Comparison of ENCODE assay signal across 17 cellular contexts in the genomic region with DNA sequence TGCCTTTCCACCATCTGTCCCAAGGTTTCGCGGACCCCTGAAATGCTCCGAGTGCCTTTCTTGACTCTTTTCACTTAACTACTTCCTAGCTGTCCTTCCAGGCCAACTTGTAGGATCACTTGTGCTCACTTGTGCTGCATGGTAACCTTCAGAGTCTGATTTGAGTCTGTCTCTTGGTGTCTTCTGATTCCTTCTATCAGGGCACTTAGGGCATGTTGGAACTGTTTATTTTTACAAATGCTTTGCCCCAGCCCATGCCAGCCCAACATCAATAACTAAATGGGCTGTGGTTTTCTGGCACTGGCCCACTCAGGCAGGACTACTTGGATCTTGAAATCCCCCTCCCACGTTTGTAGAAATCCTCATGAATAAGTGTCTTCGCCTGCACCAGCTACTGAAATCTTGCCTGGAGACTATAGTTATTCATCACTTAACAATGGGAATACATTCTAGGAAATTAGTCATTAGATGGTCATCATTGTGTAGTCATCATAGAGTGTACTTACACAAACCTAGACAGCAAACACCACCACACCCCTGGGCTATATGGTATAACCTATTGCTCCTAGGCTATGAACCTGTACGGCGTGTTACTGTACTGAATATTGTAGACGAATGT.
DNase-seq lines count a peak whose midpoint lies in the region; ATAC-seq and TF ChIP-seq lines count a peak whose summit lies in the region.
"Had no signal": no experiment of that assay in that cellular context is flagged by ENCODE, and none has a peak within 500 bp of the region (broad histone marks: within the 10 kb centered on the region; RNA-seq: fewer than 3 reads in every experiment).

No MANE protein-coding gene starts in this region.

- TF ChIP-seq CTCF in choroid plexus epithelial cell (conservative IDR thresholded peaks at IDR 0.05; ENCODE audit: low read depth, low read length): no peak

- H3K27ac Mint-ChIP-seq in activated naive CD4-positive, alpha-beta T cell treated with anti-CD3 and anti-CD28 coated beads, Interleukin-2, amount 50 U/mL, for 72 hours: no peak overlapping the region
- H3K27ac Mint-ChIP-seq: activated naive CD8-positive, alpha-beta T cell treated with anti-CD3 and anti-CD28 coated beads, Interleukin-2, amount 50 U/mL, for 24 hours; B cell had no signal

- no peak overlapping the region for H3K18ac ChIP-seq in mesenchymal stem cell (ENCODE audit: low read depth in 1 of 2, low read length in 2 of 2)

- H2AK5ac ChIP-seq in mesenchymal stem cell (ENCODE audit: low read length, severe bottlenecking): no peak overlapping the region

- no peaks in the 10 kb centered on the region for H3K36me3 Mint-ChIP-seq in activated naive CD4-positive, alpha-beta T cell treated with anti-CD3 and anti-CD28 coated beads, Interleukin-2, amount 50 U/mL, for 72 hours

- H3K4me3 ChIP-seq in choroid plexus epithelial cell (ENCODE audit: low read depth, low read length) (no peak overlapping the region), mesenchymal stem cell (ENCODE audit: insufficient read depth in 1 of 2, low read depth in 1 of 2, low read length in 2 of 2) (no peak overlapping the region)
- H3K4me3 ChIP-seq: colonic mucosa, ovary, thoracic aorta had no signal

- WGBS in mesenchymal stem cell: 78% methylated on average over 7 of the region's 8 CpGs

- no peak overlapping the region for H4K91ac ChIP-seq in mesenchymal stem cell (ENCODE audit: low read length)

- in situ Hi-C loops in Caki2 (cut with HindIII; ENCODE audit: low pct_unique_long_range_greater_than_20kb, low sequenced_read_pairs): no loop called here

- DNase-seq in Caki2 (ENCODE audit: low read depth): peak; percentile 26
- peak; percentile 38 for DNase-seq in NCI-H226
- DNase-seq in choroid plexus epithelial cell (ENCODE audit: low read depth): peak; percentile 3
- peak; percentile 40 for DNase-seq in mesenchymal stem cell
- DNase-seq in activated naive CD4-positive, alpha-beta T cell treated with anti-CD3 and anti-CD28 coated beads, Interleukin-2, amount 50 U/mL, for 72 hours (ENCODE audit: low spot score in 2 of 2): no peak
- no peak for DNase-seq in NCI-H1092 treated with DMSO at 0.1 percent for 48 hours (lab: John Stamatoyannopoulos, UW)
- no peak for DNase-seq in activated naive CD4-positive, alpha-beta T cell (lab: John Stamatoyannopoulos, UW)
- DNase-seq in OCI-M2 (lab: John Stamatoyannopoulos, UW; ENCODE audit: unreplicated experiment): no peak
- DNase-seq: activated CD4-positive, CD25-positive, alpha-beta regulatory T cell treated with anti-CD3 and anti-CD28 coated beads, Interleukin-2, amount 50 U/mL, for 72 hours; activated naive CD8-positive, alpha-beta T cell treated with anti-CD3 and anti-CD28 coated beads, Interleukin-2, amount 50 U/mL, for 24 hours; colonic mucosa; DND-41; NCI-H1092; NCI-H2227 treated with DMSO at 0.1 percent for 48 hours; ovary had no signal

- no peak overlapping the region for H3K4ac ChIP-seq in mesenchymal stem cell (ENCODE audit: low read depth in 1 of 2, low read length in 2 of 2)

- H3K14ac ChIP-seq in mesenchymal stem cell (ENCODE audit: low read length in 2 of 2): no peak overlapping the region

- no peak overlapping the region for H2AFZ ChIP-seq in mesenchymal stem cell (ENCODE audit: low read depth, low read length)

- H3K4me2 ChIP-seq in mesenchymal stem cell (ENCODE audit: low read length, poor library complexity, severe bottlenecking): no peak overlapping the region

- H3K79me1 ChIP-seq in mesenchymal stem cell (replicated peaks; ENCODE audit: low read length, poor library complexity, severe bottlenecking): no peaks in the 10 kb centered on the region

- no peak overlapping the region for H2BK120ac ChIP-seq in mesenchymal stem cell (ENCODE audit: low read depth, low read length)

- no peak overlapping the region for H2BK12ac ChIP-seq in mesenchymal stem cell (ENCODE audit: low read length in 2 of 2)

- H2BK5ac ChIP-seq in mesenchymal stem cell (ENCODE audit: low read depth, low read length, poor library complexity, severe bottlenecking): no peak overlapping the region

- H3K27me3 ChIP-seq in mesenchymal stem cell (ENCODE audit: control insufficient read depth in 1 of 2, insufficient read depth in 1 of 2, low read length in 2 of 2): no peaks in the 10 kb centered on the region
- H3K27me3 ChIP-seq: colonic mucosa, ovary had no signal

- H3K23ac ChIP-seq in mesenchymal stem cell (ENCODE audit: low read length in 2 of 2): no peak overlapping the region

- no peak for ATAC-seq in activated naive CD4-positive, alpha-beta T cell treated with anti-CD3 and anti-CD28 coated beads, Interleukin-2, amount 50 U/mL, for 72 hours
- ATAC-seq: activated naive CD8-positive, alpha-beta T cell treated with anti-CD3 and anti-CD28 coated beads, Interleukin-2, amount 50 U/mL, for 24 hours had no signal

- H2BK15ac ChIP-seq in mesenchymal stem cell (ENCODE audit: low read depth, poor library complexity, severe bottlenecking): no peak overlapping the region

- H3K9me3 Mint-ChIP-seq in activated naive CD4-positive, alpha-beta T cell treated with anti-CD3 and anti-CD28 coated beads, Interleukin-2, amount 50 U/mL, for 72 hours: no peaks in the 10 kb centered on the region
- H3K9me3 Mint-ChIP-seq: activated naive CD8-positive, alpha-beta T cell treated with anti-CD3 and anti-CD28 coated beads, Interleukin-2, amount 50 U/mL, for 24 hours had no signal

- no peaks in the 10 kb centered on the region for H3K4me1 ChIP-seq in mesenchymal stem cell (ENCODE audit: control insufficient read depth, insufficient read depth, low read depth, low read length)
- H3K4me1 ChIP-seq: colonic mucosa had no signal

- no peaks in the 10 kb centered on the region for H3K9me3 ChIP-seq in mesenchymal stem cell (ENCODE audit: control insufficient read depth, low read length)
- H3K9me3 ChIP-seq: colonic mucosa, ovary, thoracic aorta had no signal

- no peak overlapping the region for H3K27ac ChIP-seq in mesenchymal stem cell (ENCODE audit: low read length, poor library complexity, severe bottlenecking)
- H3K27ac ChIP-seq: colonic mucosa, ovary, thoracic aorta had no signal

- H3K9ac ChIP-seq in mesenchymal stem cell (ENCODE audit: low read length): no peak overlapping the region

- no peak overlapping the region for H4K8ac ChIP-seq in mesenchymal stem cell (ENCODE audit: low read length)

- H3K36me3 ChIP-seq in mesenchymal stem cell (ENCODE audit: control insufficient read depth in 1 of 2, insufficient read depth in 2 of 2, low read depth in 1 of 2, low read length in 2 of 2): no peaks in the 10 kb centered on the region
- H3K36me3 ChIP-seq: colonic mucosa, ovary, thoracic aorta had no signal

Comparison
In these comparisons a context has a peak if more than half of its experiments do, and no peak if none do; other contexts are left out.
1. DNase-seq: peak in Caki2 (single experiment), NCI-H226 (single experiment), choroid plexus epithelial cell (single experiment) and mesenchymal stem cell (single experiment); none in activated naive CD4-positive, alpha-beta T cell treated with anti-CD3 and anti-CD28 coated beads, Interleukin-2, amount 50 U/mL, for 72 hours (0 of 2), NCI-H1092 treated with DMSO at 0.1 percent for 48 hours (single experiment), activated naive CD4-positive, alpha-beta T cell (0 of 4) and OCI-M2 (single experiment).